ENCODE assay signal across 20 cellular contexts in the genomic region with DNA sequence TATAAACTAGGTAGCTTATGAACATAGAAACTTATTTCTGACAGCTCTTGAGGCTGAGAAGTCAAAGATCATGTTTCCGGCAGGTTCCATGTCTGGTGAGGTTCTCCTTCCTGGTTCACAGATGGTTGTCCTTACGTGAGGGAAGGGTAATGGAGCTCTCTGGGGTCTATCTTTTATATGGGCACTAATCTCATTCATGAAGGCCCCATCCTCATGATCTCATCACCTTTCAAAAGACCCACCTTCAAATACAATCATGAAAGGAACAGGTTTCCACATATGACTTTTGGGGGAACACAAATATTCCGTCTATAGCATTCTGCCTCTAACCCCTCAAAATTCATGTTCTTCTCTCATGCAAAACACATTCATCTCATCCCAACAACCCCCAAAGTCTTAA.
DNase-seq lines count a peak whose midpoint lies in the region; ATAC-seq and TF ChIP-seq lines count a peak whose summit lies in the region.
"Had no signal": no experiment of that assay in that cellular context is flagged by ENCODE, and none has a peak within 500 bp of the region (broad histone marks: within the 10 kb centered on the region; RNA-seq: fewer than 3 reads in every experiment).

No MANE protein-coding gene starts in this region.

- TF ChIP-seq CTCF in colonic mucosa (IDR thresholded peaks at IDR 0.05) = no peak
- no peak for TF ChIP-seq CTCF in left lung (IDR thresholded peaks at IDR 0.05)

- no peak for ATAC-seq in GM19397 (IDR thresholded peaks at IDR 0.05; ENCODE audit: unreplicated experiment)
- ATAC-seq in GM21423 (IDR thresholded peaks at IDR 0.05; ENCODE audit: unreplicated experiment) = no peak
- no peak for ATAC-seq in left lung
- no peak for ATAC-seq in HG03097 (IDR thresholded peaks at IDR 0.05; ENCODE audit: low FRiP score, unreplicated experiment)
- ATAC-seq: GM12878, HCT116 had no signal

- H2BK5ac ChIP-seq in trophoblast cell (ENCODE audit: low read depth, low read length, poor library complexity) = peak overlapping the region; percentile 64

- intact Hi-C loops in colonic mucosa (cut with DNase I) (no loop called here), left lung (cut with DNase I) (no loop called here)

- H3K36me3 ChIP-seq in colonic mucosa (no peaks in the 10 kb centered on the region), trophoblast cell (ENCODE audit: control insufficient read depth in 1 of 2, insufficient read depth in 2 of 2, low read length in 2 of 2) (no peaks in the 10 kb centered on the region), left lung (no peaks in the 10 kb centered on the region)
- H3K36me3 ChIP-seq: SJCRH30 had no signal

- H3K9ac ChIP-seq in colonic mucosa (ENCODE audit: low read depth in 2 of 2, low read length in 2 of 2) = no peak overlapping the region
- no peak overlapping the region for H3K9ac ChIP-seq in trophoblast cell (ENCODE audit: low read length)

- H4K12ac ChIP-seq in trophoblast cell (ENCODE audit: low read depth, low read length) = no peak overlapping the region

- H3K79me2 ChIP-seq in trophoblast cell (ENCODE audit: control insufficient read depth, insufficient read depth, low read length, poor library complexity) = no peaks in the 10 kb centered on the region

- H2AK5ac ChIP-seq in trophoblast cell (ENCODE audit: low read length) = no peak overlapping the region

- H3K79me1 ChIP-seq in trophoblast cell (ENCODE audit: low read length) = no peaks in the 10 kb centered on the region

- no CpG with 5 or more reads among the region's 3 CpGs for WGBS in trophoblast cell (ENCODE audit: extremely low coverage, insufficient coverage, insufficient read length)

- H3K4ac ChIP-seq in trophoblast cell (ENCODE audit: low read depth, low read length) = no peak overlapping the region

- no peak overlapping the region for H3K23ac ChIP-seq in trophoblast cell (ENCODE audit: low read length)

- H2BK12ac ChIP-seq in trophoblast cell (ENCODE audit: low read length) = peak overlapping the region; percentile 44

- H3K27me3 ChIP-seq in colonic mucosa = no peaks in the 10 kb centered on the region
- H3K27me3 ChIP-seq in layer of hippocampus (ENCODE audit: control insufficient read depth, insufficient read depth, low read length) = no peaks in the 10 kb centered on the region
- no peaks in the 10 kb centered on the region for H3K27me3 ChIP-seq in trophoblast cell (ENCODE audit: insufficient read depth, low read length)
- H3K27me3 ChIP-seq in left lung = no peaks in the 10 kb centered on the region

- DNase-seq in colonic mucosa = no peak
- no peak for DNase-seq in trophoblast cell
- no peak for DNase-seq in left lung
- DNase-seq: CD4-positive, CD25-positive, alpha-beta regulatory T cell; DMS 273 treated with DMSO at 0.1 percent for 48 hours; DMS79 treated with DMSO at 0.1 percent for 48 hours; GOT3; IMR-90; NCI-H1105; NCI-H1694; NCI-H2081; NCI-H2171; NCI-H526; SJCRH30 had no signal

- H3K18ac ChIP-seq in trophoblast cell (ENCODE audit: low read length) = no peak overlapping the region

- no peak overlapping the region for H4K8ac ChIP-seq in trophoblast cell (ENCODE audit: low read depth, low read length)

- no peak overlapping the region for H2BK120ac ChIP-seq in trophoblast cell (ENCODE audit: insufficient read depth, low read length, poor library complexity)

- H3K4me3 ChIP-seq in colonic mucosa = no peak overlapping the region
- no peak overlapping the region for H3K4me3 ChIP-seq in trophoblast cell (ENCODE audit: low read depth, low read length)
- H3K4me3 ChIP-seq in left lung = no peak overlapping the region
- H3K4me3 ChIP-seq: GM12878, SJCRH30 had no signal

- H3K4me1 ChIP-seq in colonic mucosa (peaks cover 12% of the 10 kb centered on the region), trophoblast cell (ENCODE audit: control insufficient read depth in 1 of 2, insufficient read depth in 2 of 2, low read length in 2 of 2) (peaks cover 2 to 3% of the 10 kb centered on the region in 2 experiments), left lung (peaks cover 0 to 11% of the 10 kb centered on the region in 2 donors)
- H3K4me1 ChIP-seq: SJCRH30 had no signal

- H3K4me2 ChIP-seq in trophoblast cell (ENCODE audit: low read length) = no peak overlapping the region

- no peak overlapping the region for H2AFZ ChIP-seq in trophoblast cell (ENCODE audit: insufficient read depth, low read length, poor library complexity)

- H4K91ac ChIP-seq in trophoblast cell (ENCODE audit: low read depth, low read length) = no peak overlapping the region

- no peaks in the 10 kb centered on the region for H3K9me3 ChIP-seq in colonic mucosa
- H3K9me3 ChIP-seq in trophoblast cell (ENCODE audit: insufficient read depth, low read depth, low read length) = peaks cover 2% of the 10 kb centered on the region
- H3K9me3 ChIP-seq in left lung = no peaks in the 10 kb centered on the region
- H3K9me3 ChIP-seq: SJCRH30 had no signal

- peak overlapping the region; percentile 32 for H3K27ac ChIP-seq in colonic mucosa
- peak overlapping the region; percentile 94 for H3K27ac ChIP-seq in layer of hippocampus (ENCODE audit: low read depth, low read length)
- no peak overlapping the region for H3K27ac ChIP-seq in trophoblast cell (ENCODE audit: low read depth, low read length)
- no peak overlapping the region for H3K27ac ChIP-seq in left lung
- H3K27ac ChIP-seq: SJCRH30 had no signal

- no peak overlapping the region for H3K14ac ChIP-seq in trophoblast cell (ENCODE audit: low read length)

Comparison
In these comparisons a context has a peak if more than half of its experiments do, and no peak if none do; other contexts are left out.
1. H3K27ac ChIP-seq: peak in colonic mucosa (single experiment) and layer of hippocampus (single experiment); none in trophoblast cell (single experiment) and left lung (0 of 2).